Comparison of ENCODE assay signal across 9 cellular contexts in the genomic region with DNA sequence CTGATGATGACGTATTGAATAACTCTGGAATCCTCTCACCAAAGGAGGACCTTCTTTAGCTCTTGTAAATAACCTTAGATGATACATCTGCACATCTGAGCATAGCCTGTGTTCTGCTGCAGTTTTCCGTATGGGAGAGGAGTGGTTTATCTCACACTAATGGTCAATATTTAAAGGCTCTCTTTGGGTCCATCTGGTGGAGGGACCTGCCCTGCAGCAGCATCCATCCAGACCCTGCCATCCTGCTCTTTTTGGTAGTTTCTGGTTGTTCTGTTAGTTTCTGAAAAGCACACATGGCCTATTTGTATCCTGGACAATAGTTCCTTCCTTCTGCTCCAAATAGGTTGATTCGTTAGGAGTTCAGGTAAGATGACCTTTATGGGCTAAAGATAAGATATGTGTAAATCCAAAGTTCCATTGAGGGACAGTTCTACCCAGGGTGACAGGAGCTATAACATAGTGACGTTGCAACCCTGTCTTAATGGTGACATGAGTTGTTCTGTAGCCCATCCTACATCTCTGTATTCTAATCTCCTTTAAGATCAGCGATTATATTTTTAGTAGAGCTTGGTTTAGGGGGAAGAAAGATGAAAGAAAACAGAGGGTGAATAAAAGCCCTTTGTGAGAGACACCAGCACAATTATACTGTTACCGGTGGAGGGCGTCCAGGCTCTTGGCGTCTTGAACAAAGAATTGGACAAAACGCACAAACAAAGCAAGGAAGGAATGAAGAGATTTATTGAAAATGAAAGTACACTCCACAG.
DNase-seq lines count a peak whose midpoint lies in the region; ATAC-seq and TF ChIP-seq lines count a peak whose summit lies in the region.
"Had no signal": no experiment of that assay in that cellular context is flagged by ENCODE, and none has a peak within 500 bp of the region (broad histone marks: within the 10 kb centered on the region; RNA-seq: fewer than 3 reads in every experiment).

No MANE protein-coding gene starts in this region.

- POLR2A ChIA-PET in activated CD8-positive, alpha-beta T cell treated with anti-CD3 and anti-CD28 coated beads for 36 hours (lab: Charles Lee): no interaction called here

- no peak overlapping the region for H3K4me3 Mint-ChIP-seq in type B pancreatic cell
- H3K4me3 Mint-ChIP-seq in activated CD8-positive, alpha-beta T cell treated with anti-CD3 and anti-CD28 coated beads for 36 hours: no peak overlapping the region

- H3K4me1 Mint-ChIP-seq in type B pancreatic cell (ENCODE audit: unreplicated experiment): no peaks in the 10 kb centered on the region
- H3K4me1 Mint-ChIP-seq in activated CD8-positive, alpha-beta T cell treated with anti-CD3 and anti-CD28 coated beads for 36 hours (ENCODE audit: low read depth): no peaks in the 10 kb centered on the region

- peak; percentile 7 for DNase-seq in NCI-H146 (lab: John Stamatoyannopoulos, UW)
- DNase-seq in NCI-H146 treated with DMSO at 0.1 percent for 48 hours (lab: John Stamatoyannopoulos, UW; ENCODE audit: unreplicated experiment): no peak
- DNase-seq in head of caudate nucleus: peak in 36 of 42 donors; percentile 7 to 68 (median 26)
- no peak for DNase-seq in type B pancreatic cell (ENCODE audit: extremely low spot score, unreplicated experiment)
- no peak for DNase-seq in omental fat pad (ENCODE audit: low spot score)
- no peak for DNase-seq in activated CD8-positive, alpha-beta T cell treated with anti-CD3 and anti-CD28 coated beads for 36 hours
- DNase-seq: 8988T had no signal

- H3K36me3 Mint-ChIP-seq in type B pancreatic cell: no peaks in the 10 kb centered on the region
- H3K36me3 Mint-ChIP-seq in activated CD8-positive, alpha-beta T cell treated with anti-CD3 and anti-CD28 coated beads for 36 hours (ENCODE audit: low read depth): no peaks in the 10 kb centered on the region

- ATAC-seq in omental fat pad (ENCODE audit: low FRiP score) (no peak), HG03095 (IDR thresholded peaks at IDR 0.05; ENCODE audit: unreplicated experiment) (no peak)
- no peak for ATAC-seq in activated CD8-positive, alpha-beta T cell treated with anti-CD3 and anti-CD28 coated beads for 36 hours

- CTCF ChIA-PET in activated CD8-positive, alpha-beta T cell treated with anti-CD3 and anti-CD28 coated beads for 36 hours (lab: Charles Lee): interaction anchor here (1.1 kb wide), 1 partner anchor 28 kb away, joined by 4 read pairs; no protein-coding TSS in a partner anchor

- peaks cover 7% of the 10 kb centered on the region for H3K27me3 Mint-ChIP-seq in type B pancreatic cell
- peaks cover 13% of the 10 kb centered on the region for H3K27me3 Mint-ChIP-seq in activated CD8-positive, alpha-beta T cell treated with anti-CD3 and anti-CD28 coated beads for 36 hours

- H3K27ac Mint-ChIP-seq in type B pancreatic cell: no peak overlapping the region
- no peak overlapping the region for H3K27ac Mint-ChIP-seq in activated CD8-positive, alpha-beta T cell treated with anti-CD3 and anti-CD28 coated beads for 36 hours

- no peaks in the 10 kb centered on the region for H3K9me3 Mint-ChIP-seq in type B pancreatic cell
- no peaks in the 10 kb centered on the region for H3K9me3 Mint-ChIP-seq in activated CD8-positive, alpha-beta T cell treated with anti-CD3 and anti-CD28 coated beads for 36 hours

- H3K4me3 ChIP-seq in WI38 (ENCODE audit: low read depth, low read length): peak overlapping the region; percentile 38

- intact Hi-C loops in head of caudate nucleus (cut with DNase I): no loop called here
- intact Hi-C loops in activated CD8-positive, alpha-beta T cell treated with anti-CD3 and anti-CD28 coated beads for 36 hours (cut with micrococcal nuclease): no loop called here

- TF ChIP-seq CTCF in WI38 (IDR thresholded peaks at IDR 0.05; ENCODE audit: low read depth, low read length) (no peak), type B pancreatic cell (conservative IDR thresholded peaks at IDR 0.05) (peak; percentile 17), omental fat pad (IDR thresholded peaks at IDR 0.05) (no peak)
- no peak for TF ChIP-seq CTCF in activated CD8-positive, alpha-beta T cell treated with anti-CD3 and anti-CD28 coated beads for 36 hours (IDR thresholded peaks at IDR 0.05)

Comparison
In these comparisons a context has a peak if more than half of its experiments do, and no peak if none do; other contexts are left out.
1. DNase-seq: peak in NCI-H146 (single experiment) and head of caudate nucleus (36 of 42); none in NCI-H146 treated with DMSO at 0.1 percent for 48 hours (single experiment), type B pancreatic cell (single experiment), omental fat pad (single experiment) and activated CD8-positive, alpha-beta T cell treated with anti-CD3 and anti-CD28 coated beads for 36 hours (single experiment).